In the genomic region with DNA sequence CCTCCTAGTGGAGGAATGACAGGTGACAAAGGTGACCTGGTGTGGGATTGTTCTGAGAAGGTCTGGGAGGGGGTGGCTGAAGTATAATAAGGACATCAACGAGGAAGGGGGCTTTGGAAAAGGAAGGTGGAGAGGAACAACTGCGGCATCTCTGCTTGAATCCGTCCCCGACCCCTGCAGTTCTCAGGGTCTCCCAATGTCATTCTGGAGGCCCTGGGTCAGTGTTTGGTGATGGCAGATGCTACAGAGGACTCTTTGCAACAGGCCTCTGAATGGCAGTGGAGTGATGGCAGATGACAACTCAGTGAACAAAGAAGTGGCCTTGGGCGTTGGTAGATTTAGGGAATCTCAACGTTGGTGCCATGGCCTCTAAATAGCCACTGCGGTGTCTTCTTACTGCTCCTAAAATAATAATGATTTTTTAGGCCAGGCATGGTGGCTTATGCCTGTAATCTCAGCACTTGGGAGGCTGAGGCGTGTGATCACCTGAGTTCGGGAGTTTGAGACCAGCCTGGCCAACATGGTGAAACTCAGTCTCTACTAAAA, we compare ENCODE assay signal across 8 cellular contexts. TPM values are rescaled to one million over a fixed set of nuclear protein-coding genes. Genes with fewer than 3 reads are reported as not detected.
DNase-seq lines count a peak whose midpoint lies in the region; ATAC-seq and TF ChIP-seq lines count a peak whose summit lies in the region.

No MANE protein-coding gene starts in this region.

- peak overlapping the region; percentile 82 for H3K4me3 ChIP-seq in LNCaP clone FGC (ENCODE audit: low read depth, low read length)

- peaks cover 0 to 3% (median 0%) of the 10 kb centered on the region in 7 donors for H3K9me3 Mint-ChIP-seq in CD14-positive monocyte
- no peaks in the 10 kb centered on the region for H3K9me3 Mint-ChIP-seq in dendritic cell treated with granulocyte-macrophage colony-stimulating factor and Interleukin-4, amounts not matched to agents 40 ng/mL and 50 ng/mL, for 4 days
- H3K9me3 Mint-ChIP-seq in natural killer cell treated with Interleukin-12 subunit alpha and Interleukin-12 subunit beta and Interleukin-15 and Interleukin-18, amount 100 ng/mL, for 72 hours: no peaks in the 10 kb centered on the region

- peaks cover 31 to 37% of the 10 kb centered on the region in 2 donors for H3K36me3 Mint-ChIP-seq in CD14-positive monocyte
- peaks cover 49% of the 10 kb centered on the region for H3K36me3 Mint-ChIP-seq in dendritic cell treated with granulocyte-macrophage colony-stimulating factor and Interleukin-4, amounts not matched to agents 40 ng/mL and 50 ng/mL, for 4 days (ENCODE audit: low read depth)
- H3K36me3 Mint-ChIP-seq in natural killer cell treated with Interleukin-12 subunit alpha and Interleukin-12 subunit beta and Interleukin-15 and Interleukin-18, amount 100 ng/mL, for 72 hours: peaks cover 5% of the 10 kb centered on the region

- TF ChIP-seq CTCF in CD14-positive monocyte (IDR thresholded peaks at IDR 0.05): no peak
- TF ChIP-seq CTCF in LNCaP clone FGC (IDR thresholded peaks at IDR 0.05; ENCODE audit: control insufficient read depth, extremely low read depth, insufficient read depth): no peak

- intact Hi-C loops in CD14-positive monocyte (cut with micrococcal nuclease): no loop called here
- intact Hi-C loops in dendritic cell treated with granulocyte-macrophage colony-stimulating factor and Interleukin-4, amounts not matched to agents 40 ng/mL and 50 ng/mL, for 4 days (cut with micrococcal nuclease): no loop called here

- DNase-seq in CD14-positive monocyte (ENCODE audit: low spot score) (no peak), LNCaP clone FGC (ENCODE audit: low read depth) (no peak), NCI-H1694 treated with DMSO at 0.1 percent for 48 hours (lab: John Stamatoyannopoulos, UW) (no peak), HK-2 (ENCODE audit: unreplicated experiment) (no peak)
- DNase-seq in natural killer cell treated with Interleukin-12 subunit alpha and Interleukin-12 subunit beta and Interleukin-15 and Interleukin-18, amount 100 ng/mL, for 72 hours (ENCODE audit: low spot score): peak; percentile 51

- H3K27me3 Mint-ChIP-seq in CD14-positive monocyte (ENCODE audit: low read depth in 3 of 3): peaks cover 0 to 3% (median 0%) of the 10 kb centered on the region in 3 donors
- H3K27me3 Mint-ChIP-seq in dendritic cell treated with granulocyte-macrophage colony-stimulating factor and Interleukin-4, amounts not matched to agents 40 ng/mL and 50 ng/mL, for 4 days: no peaks in the 10 kb centered on the region
- no peaks in the 10 kb centered on the region for H3K27me3 Mint-ChIP-seq in natural killer cell treated with Interleukin-12 subunit alpha and Interleukin-12 subunit beta and Interleukin-15 and Interleukin-18, amount 100 ng/mL, for 72 hours

- peak overlapping the region; percentile 93 to 97 for H3K4me3 Mint-ChIP-seq in CD14-positive monocyte
- H3K4me3 Mint-ChIP-seq in dendritic cell treated with granulocyte-macrophage colony-stimulating factor and Interleukin-4, amounts not matched to agents 40 ng/mL and 50 ng/mL, for 4 days: peak overlapping the region; percentile 95
- peak overlapping the region; percentile 88 for H3K4me3 Mint-ChIP-seq in natural killer cell treated with Interleukin-12 subunit alpha and Interleukin-12 subunit beta and Interleukin-15 and Interleukin-18, amount 100 ng/mL, for 72 hours

- no peak for ATAC-seq in natural killer cell treated with Interleukin-12 subunit alpha and Interleukin-12 subunit beta and Interleukin-15 and Interleukin-18, amount 100 ng/mL, for 72 hours
- ATAC-seq in HG03520 (IDR thresholded peaks at IDR 0.05; ENCODE audit: unreplicated experiment) (no peak), HG02763 (IDR thresholded peaks at IDR 0.05; ENCODE audit: unreplicated experiment) (no peak)

- peak overlapping the region; percentile 82 to 93 (median 87) for H3K27ac Mint-ChIP-seq in CD14-positive monocyte
- H3K27ac Mint-ChIP-seq in dendritic cell treated with granulocyte-macrophage colony-stimulating factor and Interleukin-4, amounts not matched to agents 40 ng/mL and 50 ng/mL, for 4 days: peak overlapping the region; percentile 92
- peak overlapping the region; percentile 34 to 90 for H3K27ac Mint-ChIP-seq in natural killer cell treated with Interleukin-12 subunit alpha and Interleukin-12 subunit beta and Interleukin-15 and Interleukin-18, amount 100 ng/mL, for 72 hours

- peaks cover 27% of the 10 kb centered on the region for H3K4me1 Mint-ChIP-seq in CD14-positive monocyte
- peaks cover 29% of the 10 kb centered on the region for H3K4me1 Mint-ChIP-seq in dendritic cell treated with granulocyte-macrophage colony-stimulating factor and Interleukin-4, amounts not matched to agents 40 ng/mL and 50 ng/mL, for 4 days (ENCODE audit: low read depth)
- peaks cover 11 to 16% of the 10 kb centered on the region in 2 donors for H3K4me1 Mint-ChIP-seq in natural killer cell treated with Interleukin-12 subunit alpha and Interleukin-12 subunit beta and Interleukin-15 and Interleukin-18, amount 100 ng/mL, for 72 hours (ENCODE audit: low read depth in 2 of 2)

RNA-seq across cellular contexts. Expression of a gene that starts 1.3 kb away (rescaled TPM):
- polyA plus RNA-seq in CD14-positive monocyte: 1 to 10 TPM; 2.6 to 3.0 TPM
- 10 to 100 TPM; 37.2 to 54.2 TPM for total RNA-seq in natural killer cell treated with Interleukin-12 subunit alpha and Interleukin-12 subunit beta and Interleukin-15 and Interleukin-18, amount 100 ng/mL, for 72 hours

RNA-seq across cellular contexts. Expression of a gene that starts 52.0 kb away (rescaled TPM):
- not detected for polyA plus RNA-seq in CD14-positive monocyte
- not detected for total RNA-seq in natural killer cell treated with Interleukin-12 subunit alpha and Interleukin-12 subunit beta and Interleukin-15 and Interleukin-18, amount 100 ng/mL, for 72 hours
